In the genomic region with DNA sequence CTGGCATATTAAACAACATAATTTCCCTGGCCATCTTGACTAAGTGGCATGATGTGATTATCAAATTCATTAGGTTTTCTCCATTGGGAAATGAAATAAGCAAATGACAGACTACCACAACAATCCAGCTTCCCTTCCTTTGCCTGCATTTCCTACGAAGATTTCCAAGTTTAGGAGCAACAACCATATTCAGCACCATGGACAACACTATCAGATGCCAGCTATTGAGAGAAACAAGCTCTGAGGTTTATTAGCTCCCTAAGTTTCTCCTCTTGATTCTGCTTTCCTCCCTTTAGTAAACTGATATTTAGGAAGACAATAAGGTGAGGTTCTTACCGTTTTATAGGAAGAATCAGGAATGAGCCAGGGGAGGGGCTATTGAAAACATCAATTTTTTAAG, we compare ENCODE assay signal across 21 cellular contexts. TPM values are rescaled to one million over a fixed set of nuclear protein-coding genes. Genes with fewer than 3 reads are reported as not detected.
DNase-seq lines count a peak whose midpoint lies in the region; ATAC-seq, FAIRE-seq and TF ChIP-seq lines count a peak whose summit lies in the region.
"Had no signal": no experiment of that assay in that cellular context is flagged by ENCODE, and none has a peak within 500 bp of the region (broad histone marks: within the 10 kb centered on the region; RNA-seq: fewer than 3 reads in every experiment).

No MANE protein-coding gene starts in this region.

- no peak for TF ChIP-seq RAD21 in Ishikawa (IDR thresholded peaks at IDR 0.05; ENCODE audit: low read depth)

- H3F3A ChIP-seq in neural progenitor cell (ENCODE audit: low read depth), result peaks cover 21% of the 10 kb centered on the region

- H3K36me3 Mint-ChIP-seq in astrocyte (ENCODE audit: low read depth, unreplicated experiment) (no peaks in the 10 kb centered on the region), neural progenitor cell (no peaks in the 10 kb centered on the region)
- no peaks in the 10 kb centered on the region for H3K36me3 Mint-ChIP-seq in activated naive CD4-positive, alpha-beta T cell treated with anti-CD3 and anti-CD28 coated beads, Interleukin-2, amount 50 U/mL, for 72 hours
- H3K36me3 Mint-ChIP-seq: natural killer cell had no signal

- H3K4me1 ChIP-seq in astrocyte (ENCODE audit: insufficient read depth, low read length), result no peaks in the 10 kb centered on the region
- H3K4me1 ChIP-seq in neural progenitor cell, result peaks cover 37% of the 10 kb centered on the region
- H3K4me1 ChIP-seq in aorta (ENCODE audit: control insufficient read depth in 1 of 2, insufficient read depth in 2 of 2, low read length in 2 of 2), result no peaks in the 10 kb centered on the region
- H3K4me1 ChIP-seq in Karpas-422 (ENCODE audit: low read length), result no peaks in the 10 kb centered on the region
- H3K4me1 ChIP-seq: foreskin keratinocyte, prostate gland had no signal

- H3K4me1 Mint-ChIP-seq in astrocyte (ENCODE audit: low read depth, unreplicated experiment) (no peaks in the 10 kb centered on the region), neural progenitor cell (peaks cover 43% of the 10 kb centered on the region)
- H3K4me1 Mint-ChIP-seq: activated naive CD8-positive, alpha-beta T cell treated with anti-CD3 and anti-CD28 coated beads, Interleukin-2, amount 50 U/mL, for 24 hours; natural killer cell had no signal

- no peaks in the 10 kb centered on the region for H3K9me3 Mint-ChIP-seq in astrocyte (ENCODE audit: unreplicated experiment)
- H3K9me3 Mint-ChIP-seq in neural progenitor cell, result no peaks in the 10 kb centered on the region
- H3K9me3 Mint-ChIP-seq in activated naive CD4-positive, alpha-beta T cell treated with anti-CD3 and anti-CD28 coated beads, Interleukin-2, amount 50 U/mL, for 72 hours, result no peaks in the 10 kb centered on the region
- H3K9me3 Mint-ChIP-seq: activated naive CD8-positive, alpha-beta T cell treated with anti-CD3 and anti-CD28 coated beads, Interleukin-2, amount 50 U/mL, for 24 hours; activated T-helper 2 cell treated with anti-CD3 and anti-CD28 coated beads, Interferon-gamma antibody, Interleukin-2, Interleukin-4, amounts not matched to agents 10 μg/mL and 5 μg/mL and 100 μg/mL, durations not matched to agents 14 hours and 24 hours and 36 hours; natural killer cell had no signal

- no peak overlapping the region for H3K4me3 ChIP-seq in astrocyte (ENCODE audit: insufficient read depth, low read depth, low read length)
- no peak overlapping the region for H3K4me3 ChIP-seq in fibroblast of villous mesenchyme (ENCODE audit: low read depth, low read length)
- no peak overlapping the region for H3K4me3 ChIP-seq in neural progenitor cell
- no peak overlapping the region for H3K4me3 ChIP-seq in aorta (ENCODE audit: low read length in 2 of 2)
- no peak overlapping the region for H3K4me3 ChIP-seq in Karpas-422 (ENCODE audit: low read length)
- H3K4me3 ChIP-seq: PC-9, prostate gland, SK-N-MC had no signal

- H3K27ac Mint-ChIP-seq in astrocyte (ENCODE audit: unreplicated experiment), result no peak overlapping the region
- H3K27ac Mint-ChIP-seq in neural progenitor cell, result peak overlapping the region; percentile 55
- H3K27ac Mint-ChIP-seq in activated naive CD4-positive, alpha-beta T cell treated with anti-CD3 and anti-CD28 coated beads, Interleukin-2, amount 50 U/mL, for 72 hours, result no peak overlapping the region
- H3K27ac Mint-ChIP-seq: activated naive CD8-positive, alpha-beta T cell treated with anti-CD3 and anti-CD28 coated beads, Interleukin-2, amount 50 U/mL, for 24 hours; activated T-helper 2 cell treated with anti-CD3 and anti-CD28 coated beads, Interferon-gamma antibody, Interleukin-2, Interleukin-4, amounts not matched to agents 10 μg/mL and 5 μg/mL and 100 μg/mL, durations not matched to agents 14 hours and 24 hours and 36 hours; natural killer cell had no signal

- H3K9me2 ChIP-seq in Karpas-422 (replicated peaks; ENCODE audit: insufficient read depth, low read length), result no peaks in the 10 kb centered on the region

- H3K9ac ChIP-seq in astrocyte (ENCODE audit: low read length) (no peak overlapping the region), neural progenitor cell (no peak overlapping the region), Karpas-422 (ENCODE audit: low read length) (no peak overlapping the region)

- TF ChIP-seq CTCF in astrocyte (IDR thresholded peaks at IDR 0.05; ENCODE audit: insufficient read depth, low read depth, low read length) (no peak), fibroblast of villous mesenchyme (IDR thresholded peaks at IDR 0.05; ENCODE audit: insufficient read depth, low read depth, low read length) (no peak), neural progenitor cell (IDR thresholded peaks at IDR 0.05) (no peak)

- H3K27me3 Mint-ChIP-seq in astrocyte (ENCODE audit: low read depth, unreplicated experiment), result no peaks in the 10 kb centered on the region
- H3K27me3 Mint-ChIP-seq in neural progenitor cell (ENCODE audit: insufficient read depth, low read depth), result peaks cover 2% of the 10 kb centered on the region
- H3K27me3 Mint-ChIP-seq: activated naive CD8-positive, alpha-beta T cell treated with anti-CD3 and anti-CD28 coated beads, Interleukin-2, amount 50 U/mL, for 24 hours had no signal

- H3K4me2 ChIP-seq in astrocyte (ENCODE audit: low read length), result no peak overlapping the region
- H3K4me2 ChIP-seq in neural progenitor cell, result no peak overlapping the region
- no peak overlapping the region for H3K4me2 ChIP-seq in Karpas-422 (ENCODE audit: low read depth, low read length, poor library complexity, severe bottlenecking)
- H3K4me2 ChIP-seq: PC-9 had no signal

- ATAC-seq in activated naive CD4-positive, alpha-beta T cell treated with anti-CD3 and anti-CD28 coated beads, Interleukin-2, amount 50 U/mL, for 72 hours, result no peak
- ATAC-seq in aorta (ENCODE audit: low FRiP score), result no peak
- ATAC-seq: activated CD4-positive, CD25-positive, alpha-beta regulatory T cell treated with anti-CD3 and anti-CD28 coated beads, Interleukin-2, amount 50 U/mL, for 24 hours; activated naive CD8-positive, alpha-beta T cell treated with anti-CD3 and anti-CD28 coated beads, Interleukin-2, amount 50 U/mL, for 24 hours; foreskin keratinocyte; natural killer cell had no signal

- H3K27ac ChIP-seq in astrocyte (ENCODE audit: low read depth, low read length), result no peak overlapping the region
- no peak overlapping the region for H3K27ac ChIP-seq in neural progenitor cell
- H3K27ac ChIP-seq in aorta (ENCODE audit: low read depth in 1 of 2, low read length in 2 of 2), result no peak overlapping the region
- no peak overlapping the region for H3K27ac ChIP-seq in Karpas-422 (ENCODE audit: low read length)
- H3K27ac ChIP-seq: foreskin keratinocyte, PC-9, prostate gland, SK-N-MC had no signal

- WGBS in aorta, 2 donors, result 22 to 39% methylated on average over 2 of the region's 2 CpGs

- H3K36me3 ChIP-seq in astrocyte (ENCODE audit: insufficient read depth, low read length) (no peaks in the 10 kb centered on the region), neural progenitor cell (no peaks in the 10 kb centered on the region), aorta (ENCODE audit: control insufficient read depth in 1 of 2, insufficient read depth in 2 of 2, low read length in 1 of 2) (no peaks in the 10 kb centered on the region), Karpas-422 (ENCODE audit: insufficient read depth, low read length) (no peaks in the 10 kb centered on the region)
- H3K36me3 ChIP-seq: prostate gland had no signal

- H3K4me3 Mint-ChIP-seq in astrocyte (ENCODE audit: unreplicated experiment) (no peak overlapping the region), neural progenitor cell (no peak overlapping the region)
- H3K4me3 Mint-ChIP-seq: activated naive CD8-positive, alpha-beta T cell treated with anti-CD3 and anti-CD28 coated beads, Interleukin-2, amount 50 U/mL, for 24 hours; natural killer cell had no signal

- H3K9me3 ChIP-seq in astrocyte (ENCODE audit: insufficient read depth, low read depth, low read length) (no peaks in the 10 kb centered on the region), neural progenitor cell (ENCODE audit: low read depth) (no peaks in the 10 kb centered on the region), aorta (ENCODE audit: control insufficient read depth, low read length) (no peaks in the 10 kb centered on the region), Karpas-422 (ENCODE audit: low read length) (no peaks in the 10 kb centered on the region)
- H3K9me3 ChIP-seq: prostate gland had no signal

- no peak overlapping the region for H2AFZ ChIP-seq in astrocyte (ENCODE audit: low read depth, low read length)
- no peak overlapping the region for H2AFZ ChIP-seq in neural progenitor cell (replicated peaks)
- no peak overlapping the region for H2AFZ ChIP-seq in Karpas-422 (ENCODE audit: low read length)
- H2AFZ ChIP-seq: PC-9 had no signal

- no peaks in the 10 kb centered on the region for H3K79me2 ChIP-seq in astrocyte (ENCODE audit: insufficient read depth, low read length)
- no peaks in the 10 kb centered on the region for H3K79me2 ChIP-seq in neural progenitor cell (ENCODE audit: low read depth)
- no peaks in the 10 kb centered on the region for H3K79me2 ChIP-seq in Karpas-422 (ENCODE audit: low read length)

- H4K20me1 ChIP-seq in astrocyte (ENCODE audit: insufficient read depth, low read length) (no peaks in the 10 kb centered on the region), neural progenitor cell (ENCODE audit: low read depth) (no peaks in the 10 kb centered on the region), Karpas-422 (ENCODE audit: insufficient read depth, low read depth, low read length) (no peaks in the 10 kb centered on the region)

- H3K27me3 ChIP-seq in astrocyte (ENCODE audit: insufficient read depth, low read length), result no peaks in the 10 kb centered on the region
- no peaks in the 10 kb centered on the region for H3K27me3 ChIP-seq in neural progenitor cell
- H3K27me3 ChIP-seq in aorta (ENCODE audit: control insufficient read depth in 1 of 2, insufficient read depth in 2 of 2, low read length in 1 of 2), result no peaks in the 10 kb centered on the region
- no peaks in the 10 kb centered on the region for H3K27me3 ChIP-seq in Karpas-422 (ENCODE audit: low read length)
- H3K27me3 ChIP-seq: foreskin keratinocyte had no signal

- no peak for TF ChIP-seq EP300 in Ishikawa (IDR thresholded peaks at IDR 0.05; ENCODE audit: borderline replicate concordance)

- DNase-seq in astrocyte (ENCODE audit: low read depth) (no peak), fibroblast of villous mesenchyme (ENCODE audit: low read depth) (peak; percentile 8), neural progenitor cell (ENCODE audit: low spot score) (peak; percentile 66), aorta (no peak), Karpas-422 (no peak)
- DNase-seq in activated naive CD4-positive, alpha-beta T cell treated with anti-CD3 and anti-CD28 coated beads, Interleukin-2, amount 50 U/mL, for 72 hours (ENCODE audit: low spot score in 2 of 2), result no peak
- DNase-seq: activated naive CD8-positive, alpha-beta T cell treated with anti-CD3 and anti-CD28 coated beads, Interleukin-2, amount 50 U/mL, for 24 hours; cerebellar nuclear complex; COR-L47; natural killer cell; NCI-H748 treated with DMSO at 0.1 percent for 48 hours; PC-9; stimulated activated CD8-positive, alpha-beta memory T cell treated with anti-CD3 and anti-CD28 coated beads, Interleukin-4, amount 100 ng/mL, for 48 hours; T1000 had no signal

- peak; percentile 41 for FAIRE-seq in astrocyte (lab: Jason Lieb, UNC)

- intact Hi-C loops in aorta (cut with DNase I), result no loop called here

RNA-seq across cellular contexts. Expression of a gene that starts 36.2 kb away (rescaled TPM):
- total RNA-seq in astrocyte (0.53 and 2.4 TPM in 2 replicates), fibroblast of villous mesenchyme (not detected in 2 replicates), neural progenitor cell (ENCODE audit: low replicate concordance) (4.7 and 4.8 TPM in 2 replicates), aorta (under 1 TPM in 1 of 2 donors, not detected in 1; 0.42 TPM)
- total RNA-seq in activated naive CD4-positive, alpha-beta T cell treated with anti-CD3 and anti-CD28 coated beads, Interleukin-2, amount 50 U/mL, for 72 hours, result not detected
- not detected for polyA plus RNA-seq in aorta
- total RNA-seq in Karpas-422 (2014; rRNA removed; shearing (Covaris generic); ENCODE audit: low replicate concordance), result not detected in 2 replicates
- total RNA-seq: activated T-helper 2 cell treated with anti-CD3 and anti-CD28 coated beads, Interferon-gamma antibody, Interleukin-2, Interleukin-4, amounts not matched to agents 10 μg/mL and 5 μg/mL and 100 μg/mL, durations not matched to agents 14 hours and 24 hours and 36 hours; foreskin keratinocyte; natural killer cell; PC-9; subcutaneous adipose tissue had no signal
- polyA plus RNA-seq: foreskin keratinocyte had no signal

Comparison
In these comparisons a context has a peak if more than half of its experiments do, and no peak if none do; other contexts are left out.
1. DNase-seq: peak in fibroblast of villous mesenchyme (single experiment) and neural progenitor cell (single experiment); none in astrocyte (single experiment), activated naive CD4-positive, alpha-beta T cell treated with anti-CD3 and anti-CD28 coated beads, Interleukin-2, amount 50 U/mL, for 72 hours (0 of 2), aorta (0 of 2) and Karpas-422 (single experiment).